18 cellular contexts compared by ENCODE assay signal in genomic region chr7:73382938-73383503, GRCh38. TPM values are rescaled to one million over a fixed set of nuclear protein-coding genes. Genes with fewer than 3 reads are reported as not detected.
A peak's percentile ranks its signal among the peaks of the same experiment; 100 is the strongest.
DNase-seq lines count a peak whose midpoint lies in the region; ATAC-seq and TF ChIP-seq lines count a peak whose summit lies in the region.
"Had no signal": no experiment of that assay in that cellular context is flagged by ENCODE, and none has a peak within 500 bp of the region (broad histone marks: within the 10 kb centered on the region; RNA-seq: fewer than 3 reads in every experiment).

No MANE protein-coding gene starts in this region.

- CTCF ChIA-PET in HEK293 (lab: Yijun Ruan, JAX) = interaction anchor here (0.6 kb wide), 1 partner anchor 620 kb away, joined by 6 read pairs; no protein-coding TSS in a partner anchor

- peaks cover 9% of the 10 kb centered on the region for H3K27me3 Mint-ChIP-seq in stimulated activated memory B cell treated with anti-CD40 and anti-IgM and Interleukin-4, amounts not matched to agents 10 μg/mL and 1 μg/mL and 100 μg/mL, for 72 hours

- H3K36me3 ChIP-seq in HEK293 (ENCODE audit: control insufficient read depth in 2 of 2, insufficient read depth in 1 of 2, low read length in 2 of 2) (no peaks in the 10 kb centered on the region), upper lobe of right lung (no peaks in the 10 kb centered on the region)
- H3K36me3 ChIP-seq: Peyer's patch had no signal

- no peak overlapping the region for H3K4me3 Mint-ChIP-seq in stimulated activated memory B cell treated with anti-CD40 and anti-IgM and Interleukin-4, amounts not matched to agents 10 μg/mL and 1 μg/mL and 100 μg/mL, for 72 hours

- no peak overlapping the region for H3K4me3 ChIP-seq in HEK293 (ENCODE audit: low read depth, low read length)
- no peak overlapping the region for H3K4me3 ChIP-seq in upper lobe of right lung
- H3K4me3 ChIP-seq: GM23248, Peyer's patch had no signal

- no peaks in the 10 kb centered on the region for H3K9me3 ChIP-seq in HEK293 (ENCODE audit: control insufficient read depth, insufficient read depth, low read depth, low read length)
- peaks cover 16% of the 10 kb centered on the region for H3K9me3 ChIP-seq in upper lobe of right lung

- intact Hi-C loops in upper lobe of right lung (cut with DNase I) = no loop called here

- H3K27ac ChIP-seq in HEK293 (ENCODE audit: extremely low read depth, low read depth, low read length) (no peak overlapping the region), upper lobe of right lung (no peak overlapping the region)
- H3K27ac ChIP-seq: C4-2B, GM23248, Peyer's patch had no signal

- H3K9me3 Mint-ChIP-seq in stimulated activated memory B cell treated with anti-CD40 and anti-IgM and Interleukin-4, amounts not matched to agents 10 μg/mL and 1 μg/mL and 100 μg/mL, for 72 hours = peaks cover 16% of the 10 kb centered on the region

- H3K4me1 ChIP-seq in HEK293 (ENCODE audit: control insufficient read depth, insufficient read depth, low read length) (no peaks in the 10 kb centered on the region), upper lobe of right lung (no peaks in the 10 kb centered on the region)
- H3K4me1 ChIP-seq: Peyer's patch had no signal

- POLR2A ChIA-PET in HEK293 (lab: Yijun Ruan, JAX) = no interaction called here

- H3K4me1 Mint-ChIP-seq in stimulated activated memory B cell treated with anti-CD40 and anti-IgM and Interleukin-4, amounts not matched to agents 10 μg/mL and 1 μg/mL and 100 μg/mL, for 72 hours = no peaks in the 10 kb centered on the region

- no peak overlapping the region for H3K27ac Mint-ChIP-seq in stimulated activated memory B cell treated with anti-CD40 and anti-IgM and Interleukin-4, amounts not matched to agents 10 μg/mL and 1 μg/mL and 100 μg/mL, for 72 hours

- peaks cover 16% of the 10 kb centered on the region for H3K27me3 ChIP-seq in upper lobe of right lung

- peak; percentile 53 for ATAC-seq in upper lobe of right lung
- no peak for ATAC-seq in stimulated activated memory B cell treated with anti-CD40 and anti-IgM and Interleukin-4, amounts not matched to agents 10 μg/mL and 1 μg/mL and 100 μg/mL, for 72 hours

- TF ChIP-seq CTCF in HEK293 (tag by site-specific recombination; IDR thresholded peaks at IDR 0.05) (no peak), upper lobe of right lung (IDR thresholded peaks at IDR 0.05) (no peak)

- DNase-seq in MV-4-11 (lab: John Stamatoyannopoulos, UW) (peak; percentile 88), SIG-M5 (lab: John Stamatoyannopoulos, UW) (peak; percentile 29), upper lobe of right lung (no peak), NCI-H82 treated with DMSO at 0.1 percent for 48 hours (lab: John Stamatoyannopoulos, UW; ENCODE audit: unreplicated experiment) (no peak), activated T-cell treated with anti-CD3 and anti-CD28 coated beads for 4 hours (no peak)
- DNase-seq: ACHN, DMS79 treated with DMSO at 0.1 percent for 48 hours, GM23248, HCEC 1CT, NCI-H1092 treated with DMSO at 0.1 percent for 48 hours, NCI-H1694, NCI-H748 treated with DMSO at 0.1 percent for 48 hours, Peyer's patch, T1000 had no signal

- no peaks in the 10 kb centered on the region for H3K36me3 Mint-ChIP-seq in stimulated activated memory B cell treated with anti-CD40 and anti-IgM and Interleukin-4, amounts not matched to agents 10 μg/mL and 1 μg/mL and 100 μg/mL, for 72 hours

TF ChIP-seq in HEK293, 187 proteins besides CTCF, POLR2A, EP300 and RAD21:
- no peak for TF ChIP-seq ZNF529 (tag by site-specific recombination; IDR thresholded peaks at IDR 0.05; ENCODE audit: insufficient replicate concordance)
- no peak for TF ChIP-seq ZNF157 (tag by site-specific recombination; IDR thresholded peaks at IDR 0.05)
- TF ChIP-seq ZNF596 (tag by site-specific recombination; IDR thresholded peaks at IDR 0.05) = no peak
- TF ChIP-seq ZNF169 (tag by site-specific recombination; IDR thresholded peaks at IDR 0.05) = no peak
- peak; percentile 28 for TF ChIP-seq SETDB1 (IDR thresholded peaks at IDR 0.05; ENCODE audit: insufficient read length, low read length)

RNA-seq across cellular contexts. Expression of gene FZD9, which starts 50.6 kb away (rescaled TPM):
- 0.26 TPM for total RNA-seq in upper lobe of right lung
- total RNA-seq: T-helper 1 cell treated with Interleukin-12 subunit alpha and Interleukin-12 subunit beta and Interleukin-4 antibody, amounts not matched to agents 30 ng/mL and 1 ng/mL, for 36 hours had no signal

RNA-seq across cellular contexts. Expression of gene FKBP6, which starts 55.1 kb away (rescaled TPM):
- not detected for total RNA-seq in upper lobe of right lung
- total RNA-seq: GM23248; Peyer's patch; T-helper 1 cell treated with Interleukin-12 subunit alpha and Interleukin-12 subunit beta and Interleukin-4 antibody, amounts not matched to agents 30 ng/mL and 1 ng/mL, for 36 hours had no signal

RNA-seq across cellular contexts. Expression of gene TRIM50, which starts 55.1 kb away (rescaled TPM):
- 0.20 TPM for total RNA-seq in upper lobe of right lung
- total RNA-seq: GM23248; T-helper 1 cell treated with Interleukin-12 subunit alpha and Interleukin-12 subunit beta and Interleukin-4 antibody, amounts not matched to agents 30 ng/mL and 1 ng/mL, for 36 hours had no signal

Comparison
In these comparisons a context has a peak if more than half of its experiments do, and no peak if none do; other contexts are left out.
1. DNase-seq: peak in MV-4-11 (single experiment) and SIG-M5 (single experiment); none in upper lobe of right lung (single experiment), NCI-H82 treated with DMSO at 0.1 percent for 48 hours (single experiment) and activated T-cell treated with anti-CD3 and anti-CD28 coated beads for 4 hours (single experiment).